Comparison of ENCODE assay signal across 23 cellular contexts in the genomic region with DNA sequence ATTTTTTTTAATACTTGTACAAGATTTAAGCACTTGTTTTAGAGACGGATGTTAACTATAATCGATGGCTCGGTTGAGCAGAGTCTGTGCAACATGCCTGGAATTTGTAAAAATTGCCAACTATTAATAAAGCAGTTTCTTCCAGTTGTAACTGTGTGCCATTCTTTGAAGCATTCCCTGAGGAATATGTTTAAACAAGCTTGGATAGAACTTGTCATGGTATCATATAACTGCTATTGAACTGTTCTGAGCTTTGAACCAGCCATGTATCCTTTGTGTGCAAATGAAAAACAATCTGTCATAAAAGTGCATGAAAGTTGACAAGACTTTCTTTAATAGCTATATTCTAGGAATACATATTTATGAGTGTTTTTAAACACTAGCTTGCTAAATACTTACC.
"Had no signal": no experiment of that assay in that cellular context is flagged by ENCODE, and none has a peak within 500 bp of the region (broad histone marks: within the 10 kb centered on the region; RNA-seq: fewer than 3 reads in every experiment).

No MANE protein-coding gene starts in this region.

- H3K4me1 ChIP-seq: right atrium auricular region, right lobe of liver had no signal

- H3K27me3 Mint-ChIP-seq: naive B cell, progenitor cell of endocrine pancreas had no signal

- H3K27ac Mint-ChIP-seq: mesothelial cell of epicardium; natural killer cell; nephron progenitor cell; progenitor cell of endocrine pancreas; stimulated activated effector memory CD8-positive, alpha-beta T cell treated with anti-CD3 and anti-CD28 coated beads, Interleukin-12 subunit alpha, Interleukin-12 subunit beta, amount 100 ng/mL, for 72 hours; stimulated activated naive CD8-positive, alpha-beta T cell treated with anti-CD3 and anti-CD28 coated beads, Interleukin-15, Interleukin-2, amounts not matched to agents 100 ng/mL and 50 ng/mL, for 24 hours had no signal

- H3K27me3 ChIP-seq: ovary, right atrium auricular region, right lobe of liver, spleen, suprapubic skin, tibial artery, upper lobe of right lung had no signal

- ATAC-seq: natural killer cell; right lobe of liver; stimulated activated effector memory CD8-positive, alpha-beta T cell treated with anti-CD3 and anti-CD28 coated beads, Interleukin-12 subunit alpha, Interleukin-12 subunit beta, amount 100 ng/mL, for 72 hours; upper lobe of right lung had no signal

- H3K4me1 Mint-ChIP-seq: natural killer cell; nephron progenitor cell; stimulated activated effector memory CD8-positive, alpha-beta T cell treated with anti-CD3 and anti-CD28 coated beads, Interleukin-12 subunit alpha, Interleukin-12 subunit beta, amount 100 ng/mL, for 72 hours had no signal

- H3K9me3 ChIP-seq: ovary, right atrium auricular region, right lobe of liver, thoracic aorta had no signal

- DNase-seq: islet precursor cell; left ventricle myocardium inferior; mesendoderm; naive B cell; natural killer cell; nephron progenitor cell; ovary; right lobe of liver; spleen; stimulated activated CD4-positive, alpha-beta T cell treated with anti-CD3 and anti-CD28 coated beads, Interleukin-4, amount 100 ng/mL, for 24 hours; stimulated activated naive CD4-positive, alpha-beta T cell; tibial artery; trophoblast cell; upper lobe of right lung had no signal

- H3K36me3 Mint-ChIP-seq: naive B cell; natural killer cell; stimulated activated effector memory CD8-positive, alpha-beta T cell treated with anti-CD3 and anti-CD28 coated beads, Interleukin-12 subunit alpha, Interleukin-12 subunit beta, amount 100 ng/mL, for 72 hours had no signal

- H3K4me3 ChIP-seq: left ventricle myocardium inferior, lung, ovary, right atrium auricular region, right lobe of liver, skin epidermis, spleen, suprapubic skin, thoracic aorta, tibial artery, upper lobe of right lung had no signal

- H3K36me3 ChIP-seq: left ventricle myocardium inferior, ovary, right atrium auricular region, right lobe of liver, spleen, suprapubic skin, thoracic aorta, tibial artery, upper lobe of right lung had no signal

- H3K27ac ChIP-seq: left ventricle myocardium inferior, ovary, right atrium auricular region, right lobe of liver, skin epidermis, spleen, suprapubic skin, thoracic aorta, tibial artery, upper lobe of right lung had no signal

- H3K4me3 Mint-ChIP-seq: mesothelial cell of epicardium; naive B cell; natural killer cell; nephron progenitor cell; stimulated activated effector memory CD8-positive, alpha-beta T cell treated with anti-CD3 and anti-CD28 coated beads, Interleukin-12 subunit alpha, Interleukin-12 subunit beta, amount 100 ng/mL, for 72 hours; stimulated activated naive CD8-positive, alpha-beta T cell treated with anti-CD3 and anti-CD28 coated beads, Interleukin-15, Interleukin-2, amounts not matched to agents 100 ng/mL and 50 ng/mL, for 24 hours had no signal
